11 cellular contexts compared by ENCODE assay signal in the genomic region with DNA sequence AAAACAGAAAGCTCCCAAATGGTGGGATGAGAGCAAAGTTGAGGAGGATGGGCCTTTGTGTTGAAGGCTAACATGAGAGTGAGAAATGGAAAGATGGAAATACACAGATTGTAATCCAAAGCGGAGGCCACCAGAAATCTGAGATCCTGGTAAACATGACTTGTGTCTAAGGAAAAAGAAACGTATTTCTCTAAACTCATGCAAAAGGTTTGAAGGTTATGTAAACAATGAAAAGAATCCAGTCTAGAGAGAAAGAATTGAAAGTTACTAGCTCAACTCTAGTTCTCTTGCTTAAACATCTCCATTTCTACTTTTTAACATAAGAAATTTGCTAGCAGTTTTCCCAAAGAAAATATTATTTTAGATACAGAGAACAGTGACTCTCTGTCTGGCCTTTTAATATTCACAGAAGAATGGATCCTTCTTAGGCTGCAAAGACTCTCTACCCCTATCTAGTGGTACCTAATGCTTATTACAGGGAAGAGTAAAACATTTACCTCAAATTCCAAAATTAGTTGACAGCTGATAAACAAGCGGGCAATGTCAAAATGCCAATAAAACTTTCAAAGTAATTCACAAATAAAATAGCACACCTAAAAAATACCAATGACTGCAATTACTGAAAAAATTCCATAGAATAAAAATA.
DNase-seq lines count a peak whose midpoint lies in the region; ATAC-seq and TF ChIP-seq lines count a peak whose summit lies in the region.
"Had no signal": no experiment of that assay in that cellular context is flagged by ENCODE, and none has a peak within 500 bp of the region (broad histone marks: within the 10 kb centered on the region; RNA-seq: fewer than 3 reads in every experiment).

No MANE protein-coding gene starts in this region.

- H3K36me3 ChIP-seq in SK-N-SH (replicated peaks in 1 of 2; ENCODE audit: control insufficient read depth in 1 of 2, insufficient read depth in 2 of 2, low read length in 1 of 2) (no peaks in the 10 kb centered on the region), OCI-LY1 (ENCODE audit: insufficient read depth, low read length) (no peaks in the 10 kb centered on the region)

- H3K4me2 ChIP-seq in SK-N-SH (no peak overlapping the region), OCI-LY1 (ENCODE audit: low read length) (no peak overlapping the region)

- no peaks in the 10 kb centered on the region for H3K4me1 ChIP-seq in SK-N-SH (ENCODE audit: control insufficient read depth in 1 of 2, insufficient read depth in 2 of 2, low read depth in 1 of 2, low read length in 1 of 2)
- H3K4me1 ChIP-seq in OCI-LY1 (ENCODE audit: insufficient read depth, low read length, severe bottlenecking): no peaks in the 10 kb centered on the region

- H3K9me3 Mint-ChIP-seq in type B pancreatic cell: peaks cover 17% of the 10 kb centered on the region
- no peaks in the 10 kb centered on the region for H3K9me3 Mint-ChIP-seq in activated naive CD8-positive, alpha-beta T cell treated with anti-CD3 and anti-CD28 coated beads, Interleukin-2, amount 50 U/mL, for 24 hours

- H3K27ac ChIP-seq in SK-N-SH (ENCODE audit: low read depth in 2 of 2, low read length in 1 of 2) (no peak overlapping the region), OCI-LY1 (ENCODE audit: low read depth, low read length, poor library complexity, severe bottlenecking) (no peak overlapping the region)

- no peak overlapping the region for H2AFZ ChIP-seq in SK-N-SH (ENCODE audit: low read depth)
- no peak overlapping the region for H2AFZ ChIP-seq in OCI-LY1 (ENCODE audit: low read length)

- TF ChIP-seq EP300 in SK-N-SH (IDR thresholded peaks at IDR 0.05; ENCODE audit: borderline replicate concordance in 1 of 2, low read depth in 1 of 2, low read length in 1 of 2): no peak

- no peaks in the 10 kb centered on the region for H3K27me3 ChIP-seq in SK-N-SH (ENCODE audit: insufficient read depth)
- H3K27me3 ChIP-seq in OCI-LY1 (ENCODE audit: insufficient read depth, low read length): no peaks in the 10 kb centered on the region

- peak overlapping the region in 1 of 2 experiments; percentile 49; a peak in 1 of 4 replicates for H3K4me3 ChIP-seq in SK-N-SH (ENCODE audit: low read depth in 2 of 2, low read length in 1 of 2)
- H3K4me3 ChIP-seq in OCI-LY1 (ENCODE audit: low read depth, low read length, poor library complexity, severe bottlenecking): no peak overlapping the region
- H3K4me3 ChIP-seq in epithelial cell of proximal tubule (ENCODE audit: low read depth, low read length): no peak overlapping the region
- H3K4me3 ChIP-seq: lung had no signal

- peaks cover 12% of the 10 kb centered on the region for H3K36me3 Mint-ChIP-seq in type B pancreatic cell
- no peaks in the 10 kb centered on the region for H3K36me3 Mint-ChIP-seq in activated naive CD8-positive, alpha-beta T cell treated with anti-CD3 and anti-CD28 coated beads, Interleukin-2, amount 50 U/mL, for 24 hours (ENCODE audit: low read depth)
- H3K36me3 Mint-ChIP-seq: stimulated activated memory B cell treated with anti-CD40 and anti-IgM and Interleukin-4, amounts not matched to agents 10 μg/mL and 1 μg/mL and 100 μg/mL, for 72 hours had no signal

- POLR2A ChIA-PET in SK-N-SH (lab: Yijun Ruan, JAX): no interaction called here

- no peaks in the 10 kb centered on the region for H3F3A ChIP-seq in SK-N-SH (replicated peaks; ENCODE audit: insufficient read depth)
- no peaks in the 10 kb centered on the region for H3F3A ChIP-seq in OCI-LY1 (ENCODE audit: insufficient read depth, low read length)

- no peak overlapping the region for H3K27ac Mint-ChIP-seq in type B pancreatic cell
- H3K27ac Mint-ChIP-seq in activated naive CD8-positive, alpha-beta T cell treated with anti-CD3 and anti-CD28 coated beads, Interleukin-2, amount 50 U/mL, for 24 hours: no peak overlapping the region
- H3K27ac Mint-ChIP-seq: stimulated activated memory B cell treated with anti-CD40 and anti-IgM and Interleukin-4, amounts not matched to agents 10 μg/mL and 1 μg/mL and 100 μg/mL, for 72 hours had no signal

- H4K20me1 ChIP-seq in SK-N-SH (ENCODE audit: insufficient read depth): no peaks in the 10 kb centered on the region
- H4K20me1 ChIP-seq in OCI-LY1 (ENCODE audit: insufficient read depth, low read length): no peaks in the 10 kb centered on the region

- no peak overlapping the region for H3K9ac ChIP-seq in SK-N-SH
- H3K9ac ChIP-seq in OCI-LY1 (ENCODE audit: low read length): no peak overlapping the region

- ATAC-seq in SK-N-SH treated with all-trans-retinoic acid at 6 μM for 48 hours: no peak
- ATAC-seq in HG02870 (IDR thresholded peaks at IDR 0.05; ENCODE audit: unreplicated experiment): no peak
- ATAC-seq in activated naive CD8-positive, alpha-beta T cell treated with anti-CD3 and anti-CD28 coated beads, Interleukin-2, amount 50 U/mL, for 24 hours: no peak
- ATAC-seq: stimulated activated memory B cell treated with anti-CD40 and anti-IgM and Interleukin-4, amounts not matched to agents 10 μg/mL and 1 μg/mL and 100 μg/mL, for 72 hours had no signal

- 71% methylated on average over 3 of the region's 3 CpGs for WGBS in SK-N-SH (ENCODE audit: low lambda C conversion rate)

- no peaks in the 10 kb centered on the region for H3K27me3 Mint-ChIP-seq in type B pancreatic cell
- H3K27me3 Mint-ChIP-seq in activated naive CD8-positive, alpha-beta T cell treated with anti-CD3 and anti-CD28 coated beads, Interleukin-2, amount 50 U/mL, for 24 hours: no peaks in the 10 kb centered on the region
- H3K27me3 Mint-ChIP-seq: stimulated activated memory B cell treated with anti-CD40 and anti-IgM and Interleukin-4, amounts not matched to agents 10 μg/mL and 1 μg/mL and 100 μg/mL, for 72 hours had no signal

- H3K9me2 ChIP-seq in SK-N-SH: no peaks in the 10 kb centered on the region
- no peaks in the 10 kb centered on the region for H3K9me2 ChIP-seq in OCI-LY1 (ENCODE audit: low read depth, low read length)

- peak; percentile 49 for TF ChIP-seq RAD21 in SK-N-SH (IDR thresholded peaks at IDR 0.05; ENCODE audit: low read length)

- H3K79me2 ChIP-seq in SK-N-SH (ENCODE audit: insufficient read depth): no peaks in the 10 kb centered on the region
- H3K79me2 ChIP-seq in OCI-LY1 (ENCODE audit: insufficient read depth, low read length): no peaks in the 10 kb centered on the region

- H3K4me1 Mint-ChIP-seq in type B pancreatic cell (ENCODE audit: unreplicated experiment): peaks cover 6% of the 10 kb centered on the region
- no peaks in the 10 kb centered on the region for H3K4me1 Mint-ChIP-seq in activated naive CD8-positive, alpha-beta T cell treated with anti-CD3 and anti-CD28 coated beads, Interleukin-2, amount 50 U/mL, for 24 hours
- H3K4me1 Mint-ChIP-seq: stimulated activated memory B cell treated with anti-CD40 and anti-IgM and Interleukin-4, amounts not matched to agents 10 μg/mL and 1 μg/mL and 100 μg/mL, for 72 hours had no signal

- CTCF ChIA-PET in SK-N-SH (lab: Yijun Ruan, JAX): interaction anchor here (1.2 to 1.7 kb wide), 5 partner anchors 9 to 819 kb away, joined by 3 to 5 read pairs (median 4); no protein-coding TSS in a partner anchor

- no peak overlapping the region for H3K4me3 Mint-ChIP-seq in type B pancreatic cell
- H3K4me3 Mint-ChIP-seq in activated naive CD8-positive, alpha-beta T cell treated with anti-CD3 and anti-CD28 coated beads, Interleukin-2, amount 50 U/mL, for 24 hours: no peak overlapping the region
- H3K4me3 Mint-ChIP-seq: stimulated activated memory B cell treated with anti-CD40 and anti-IgM and Interleukin-4, amounts not matched to agents 10 μg/mL and 1 μg/mL and 100 μg/mL, for 72 hours had no signal

- TF ChIP-seq CTCF in SK-N-SH (IDR thresholded peaks at IDR 0.05): peak; percentile 43
- TF ChIP-seq CTCF in OCI-LY1 (IDR thresholded peaks at IDR 0.05; ENCODE audit: low read length): peak; percentile 35; the same call in 1 of the 2 replicates
- TF ChIP-seq CTCF in epithelial cell of proximal tubule (conservative IDR thresholded peaks at IDR 0.05; ENCODE audit: low read depth, low read length): peak; percentile 53
- TF ChIP-seq CTCF in type B pancreatic cell (conservative IDR thresholded peaks at IDR 0.05): peak; percentile 82

- H3K9me3 ChIP-seq in SK-N-SH: no peaks in the 10 kb centered on the region
- H3K9me3 ChIP-seq in OCI-LY1 (ENCODE audit: low read length): no peaks in the 10 kb centered on the region

- DNase-seq in SK-N-SH: no peak
- no peak for DNase-seq in epithelial cell of proximal tubule (ENCODE audit: low read depth)
- no peak for DNase-seq in type B pancreatic cell (ENCODE audit: extremely low spot score, unreplicated experiment)
- no peak for DNase-seq in activated naive CD8-positive, alpha-beta T cell treated with anti-CD3 and anti-CD28 coated beads, Interleukin-2, amount 50 U/mL, for 24 hours
- no peak for DNase-seq in cerebellum (ENCODE audit: low spot score)
- DNase-seq: NCI-H510A had no signal

TF ChIP-seq in SK-N-SH, 30 proteins besides CTCF, POLR2A, EP300 and RAD21 (continues in another document):
- TF ChIP-seq, protein P1, sequence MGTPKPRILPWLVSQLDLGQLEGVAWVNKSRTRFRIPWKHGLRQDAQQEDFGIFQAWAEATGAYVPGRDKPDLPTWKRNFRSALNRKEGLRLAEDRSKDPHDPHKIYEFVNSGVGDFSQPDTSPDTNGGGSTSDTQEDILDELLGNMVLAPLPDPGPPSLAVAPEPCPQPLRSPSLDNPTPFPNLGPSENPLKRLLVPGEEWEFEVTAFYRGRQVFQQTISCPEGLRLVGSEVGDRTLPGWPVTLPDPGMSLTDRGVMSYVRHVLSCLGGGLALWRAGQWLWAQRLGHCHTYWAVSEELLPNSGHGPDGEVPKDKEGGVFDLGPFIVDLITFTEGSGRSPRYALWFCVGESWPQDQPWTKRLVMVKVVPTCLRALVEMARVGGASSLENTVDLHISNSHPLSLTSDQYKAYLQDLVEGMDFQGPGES (IDR thresholded peaks at IDR 0.05; ENCODE audit: low read depth, low read length): no peak

TF ChIP-seq in SK-N-SH treated with all-trans-retinoic acid at 6 μM for 48 hours, 23 proteins besides CTCF, POLR2A, EP300 and RAD21 (continues in another document):
- TF ChIP-seq RARB (CRISPR knock-in tag; IDR thresholded peaks at IDR 0.05) (no peak), GLIS3 (CRISPR knock-in tag; IDR thresholded peaks at IDR 0.05) (no peak), TOX (CRISPR knock-in tag; IDR thresholded peaks at IDR 0.05; ENCODE audit: borderline replicate concordance) (no peak)
- TF ChIP-seq, protein P2, sequence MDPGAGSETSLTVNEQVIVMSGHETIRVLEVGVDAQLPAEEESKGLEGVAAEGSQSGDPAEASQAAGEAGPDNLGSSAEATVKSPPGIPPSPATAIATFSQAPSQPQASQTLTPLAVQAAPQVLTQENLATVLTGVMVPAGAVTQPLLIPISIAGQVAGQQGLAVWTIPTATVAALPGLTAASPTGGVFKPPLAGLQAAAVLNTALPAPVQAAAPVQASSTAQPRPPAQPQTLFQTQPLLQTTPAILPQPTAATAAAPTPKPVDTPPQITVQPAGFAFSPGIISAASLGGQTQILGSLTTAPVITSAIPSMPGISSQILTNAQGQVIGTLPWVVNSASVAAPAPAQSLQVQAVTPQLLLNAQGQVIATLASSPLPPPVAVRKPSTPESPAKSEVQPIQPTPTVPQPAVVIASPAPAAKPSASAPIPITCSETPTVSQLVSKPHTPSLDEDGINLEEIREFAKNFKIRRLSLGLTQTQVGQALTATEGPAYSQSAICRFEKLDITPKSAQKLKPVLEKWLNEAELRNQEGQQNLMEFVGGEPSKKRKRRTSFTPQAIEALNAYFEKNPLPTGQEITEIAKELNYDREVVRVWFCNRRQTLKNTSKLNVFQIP (CRISPR knock-in tag; IDR thresholded peaks at IDR 0.05; ENCODE audit: borderline replicate concordance, low read depth): no peak
